Comparison of ENCODE assay signal across 8 cellular contexts in genomic region chr10:97849101-97849490, GRCh38. TPM values are rescaled to one million over a fixed set of nuclear protein-coding genes. Genes with fewer than 3 reads are reported as not detected.
A peak's percentile ranks its signal among the peaks of the same experiment; 100 is the strongest.
DNase-seq lines count a peak whose midpoint lies in the region; ATAC-seq and TF ChIP-seq lines count a peak whose summit lies in the region.

No MANE protein-coding gene starts in this region.

- peak overlapping the region; percentile 39 to 62 for H3K4me3 ChIP-seq in Panc1 (ENCODE audit: low read depth in 2 of 2, low read length in 2 of 2)
- peak overlapping the region; percentile 41 to 76 (median 58) for H3K4me3 ChIP-seq in esophagus squamous epithelium
- peak overlapping the region; percentile 44 to 51 for H3K4me3 ChIP-seq in testis

- peak overlapping the region; percentile 77 for H3K4me3 Mint-ChIP-seq in activated naive CD4-positive, alpha-beta T cell treated with anti-CD3 and anti-CD28 coated beads for 36 hours

- H3K9me3 Mint-ChIP-seq in activated naive CD4-positive, alpha-beta T cell treated with anti-CD3 and anti-CD28 coated beads for 36 hours = no peaks in the 10 kb centered on the region

- CTCF ChIA-PET in activated naive CD4-positive, alpha-beta T cell treated with anti-CD3 and anti-CD28 coated beads for 36 hours (lab: Charles Lee) = interaction anchor here (0.6 to 1.3 kb wide), 4 partner anchors 10 to 490 kb away, joined by 3 to 6 read pairs (median 3); no protein-coding TSS in a partner anchor
- CTCF ChIA-PET in Panc1 (lab: Charles Lee) = interaction anchor here (0.6 kb wide), 1 partner anchor 65 kb away, joined by 3 read pairs; no protein-coding TSS in a partner anchor

- no peak for DNase-seq in activated naive CD4-positive, alpha-beta T cell treated with anti-CD3 and anti-CD28 coated beads for 36 hours
- DNase-seq in activated naive CD4-positive, alpha-beta T cell (lab: John Stamatoyannopoulos, UW) = no peak
- DNase-seq in Panc1 (ENCODE audit: low read depth, low spot score) = no peak
- DNase-seq in esophagus squamous epithelium (lab: John Stamatoyannopoulos, UW) = no peak
- no peak for DNase-seq in testis
- DNase-seq in left lobe of liver (ENCODE audit: low spot score) = no peak

- intact Hi-C loops in activated naive CD4-positive, alpha-beta T cell treated with anti-CD3 and anti-CD28 coated beads for 36 hours (cut with micrococcal nuclease) = loop anchor here (1.0 kb wide), 2 partner anchors 20 to 53 kb away; no protein-coding TSS in a partner anchor
- intact Hi-C loops in Panc1 (cut with micrococcal nuclease; ENCODE audit: unreplicated experiment) (no loop called here), esophagus squamous epithelium (cut with DNase I) (no loop called here), testis (cut with DNase I; ENCODE audit: low total_unique reads) (no loop called here)

- H3K4me1 Mint-ChIP-seq in activated naive CD4-positive, alpha-beta T cell treated with anti-CD3 and anti-CD28 coated beads for 36 hours (ENCODE audit: low read depth) = peaks cover 33% of the 10 kb centered on the region

- POLR2A ChIA-PET in Panc1 (lab: Charles Lee) = interaction anchor here (0.6 kb wide), 5 partner anchors 34 to 463 kb away, joined by 3 to 11 read pairs (median 6); no protein-coding TSS in a partner anchor

- in situ Hi-C loops in Panc1 (cut with HindIII; ENCODE audit: low pct_unique_long_range_greater_than_20kb, low sequenced_read_pairs) = no loop called here

- no peaks in the 10 kb centered on the region for H3K4me1 ChIP-seq in Panc1 (ENCODE audit: control insufficient read depth, insufficient read depth, low read length)
- peaks cover 10 to 43% (median 17%) of the 10 kb centered on the region in 3 donors for H3K4me1 ChIP-seq in esophagus squamous epithelium
- peaks cover 4% of the 10 kb centered on the region for H3K4me1 ChIP-seq in testis

- no peaks in the 10 kb centered on the region for H3K36me3 ChIP-seq in Panc1 (ENCODE audit: control insufficient read depth, insufficient read depth, low read length)
- no peaks in the 10 kb centered on the region for H3K36me3 ChIP-seq in esophagus squamous epithelium
- no peaks in the 10 kb centered on the region for H3K36me3 ChIP-seq in testis (ENCODE audit: low read depth, missing control alignments)

- WGBS in esophagus squamous epithelium, 2 donors = 4 to 5% methylated on average over 8 of the region's 8 CpGs
- WGBS in testis, 2 donors = 16 to 18% methylated on average over 8 of the region's 8 CpGs

- ATAC-seq in Panc1 (no peak), left lobe of liver (no peak), HG03342 (IDR thresholded peaks at IDR 0.05; ENCODE audit: unreplicated experiment) (no peak)
- no peak for ATAC-seq in activated CD4-positive, CD25-positive, alpha-beta regulatory T cell treated with anti-CD3 and anti-CD28 coated beads, Interleukin-2, amount 50 U/mL, for 24 hours

- no peak for TF ChIP-seq POLR2A in esophagus squamous epithelium (IDR thresholded peaks at IDR 0.05)
- no peak for TF ChIP-seq POLR2A in testis (IDR thresholded peaks at IDR 0.05)

- no peaks in the 10 kb centered on the region for H3K9me3 ChIP-seq in Panc1 (ENCODE audit: control insufficient read depth, insufficient read depth, low read depth, low read length)
- no peaks in the 10 kb centered on the region for H3K9me3 ChIP-seq in esophagus squamous epithelium
- no peaks in the 10 kb centered on the region for H3K9me3 ChIP-seq in testis

- H3K27ac Mint-ChIP-seq in activated naive CD4-positive, alpha-beta T cell treated with anti-CD3 and anti-CD28 coated beads for 36 hours = no peak overlapping the region

- no peak for TF ChIP-seq CTCF in Panc1 (IDR thresholded peaks at IDR 0.05)
- no peak for TF ChIP-seq CTCF in esophagus squamous epithelium (IDR thresholded peaks at IDR 0.05)
- TF ChIP-seq CTCF in testis (IDR thresholded peaks at IDR 0.05) = no peak

- H3K36me3 Mint-ChIP-seq in activated naive CD4-positive, alpha-beta T cell treated with anti-CD3 and anti-CD28 coated beads for 36 hours (ENCODE audit: low read depth) = no peaks in the 10 kb centered on the region

- no peaks in the 10 kb centered on the region for H3K27me3 Mint-ChIP-seq in activated naive CD4-positive, alpha-beta T cell treated with anti-CD3 and anti-CD28 coated beads for 36 hours (ENCODE audit: low read depth)

- no peak overlapping the region for H3K27ac ChIP-seq in Panc1 (ENCODE audit: low read length)
- H3K27ac ChIP-seq in esophagus squamous epithelium = peak overlapping the region in 3 of 4 donors; percentile 6 to 71 (median 58)
- no peak overlapping the region for H3K27ac ChIP-seq in testis

- no TSS peak for BruUV-seq in Panc1 (replicated peaks; lab: Mats Ljungman, UMichigan)

- H3K27me3 ChIP-seq in Panc1 (ENCODE audit: control insufficient read depth, insufficient read depth, low read length) (peaks cover 12% of the 10 kb centered on the region), esophagus squamous epithelium (peaks cover 0 to 82% (median 3%) of the 10 kb centered on the region in 4 donors), testis (no peaks in the 10 kb centered on the region)

RNA-seq across cellular contexts. Expression of gene GOLGA7B, which starts 0.5 kb away (rescaled TPM):
- total RNA-seq in activated naive CD4-positive, alpha-beta T cell treated with anti-CD3 and anti-CD28 coated beads for 36 hours = under 1 TPM; 0.25 to 0.31 TPM
- 1.5 TPM for total RNA-seq in Panc1 (2021; ENCODE audit: unreplicated experiment)
- 1.6 TPM for polyA plus RNA-seq in Panc1 (2012; ENCODE audit: insufficient read length)
- 1 to 10 TPM in 3 of 4 donors, under 1 TPM in 1; 0.30 to 3.3 (median 1.7) TPM for total RNA-seq in esophagus squamous epithelium
- total RNA-seq in testis = 1 to 10 TPM; 1.1 TPM
- polyA plus RNA-seq in testis (ENCODE audit: insufficient read depth, low read depth, low replicate concordance) = 1.3 TPM
- 0.53 TPM for total RNA-seq in left lobe of liver

Comparison
In these comparisons a context has a peak if more than half of its experiments do, and no peak if none do; other contexts are left out.
1. H3K27ac ChIP-seq: peak in esophagus squamous epithelium (3 of 4); none in Panc1 (single experiment) and testis (0 of 2).
2. Peak in every context shown above with its lines, with median percentiles within 50 percentile points of each other: H3K4me3 ChIP-seq.